ENCODE assay signal across 14 cellular contexts in genomic region chrX:66162331-66162822, GRCh38. TPM values are rescaled to one million over a fixed set of nuclear protein-coding genes. Genes with fewer than 3 reads are reported as not detected.
DNase-seq lines count a peak whose midpoint lies in the region; ATAC-seq lines count a peak whose summit lies in the region.
"Had no signal": no experiment of that assay in that cellular context is flagged by ENCODE, and none has a peak within 500 bp of the region (broad histone marks: within the 10 kb centered on the region; RNA-seq: fewer than 3 reads in every experiment).

No MANE protein-coding gene starts in this region.

- H3K9me3 Mint-ChIP-seq in activated T-cell treated with anti-CD3 and anti-CD28 coated beads, Interleukin-2, amount 50 U/mL, for 72 hours: no peaks in the 10 kb centered on the region

- H3K4me1 Mint-ChIP-seq in activated T-cell treated with anti-CD3 and anti-CD28 coated beads, Interleukin-2, amount 50 U/mL, for 72 hours (ENCODE audit: low read depth): no peaks in the 10 kb centered on the region

- DNase-seq in OCI-M2 (lab: John Stamatoyannopoulos, UW; ENCODE audit: unreplicated experiment) (peak; percentile 51), kidney tubule cell (ENCODE audit: low spot score) (peak; percentile 2), HCEC 1CT (no peak), NCI-H446 (lab: John Stamatoyannopoulos, UW) (no peak), germinal center (ENCODE audit: low spot score) (no peak)
- no peak for DNase-seq in activated T-cell treated with anti-CD3 and anti-CD28 coated beads, Interleukin-2, amount 50 U/mL, for 72 hours
- DNase-seq: activated CD4-positive, alpha-beta T cell treated with anti-CD3 and anti-CD28 coated beads, Interleukin-2, amount 50 U/mL, for 48 hours; amniotic stem cell; HFFc6; NCI-H187 treated with DMSO at 0.1 percent for 48 hours; NCI-H82; stimulated activated CD4-positive, alpha-beta T cell treated with anti-CD3 and anti-CD28 coated beads, Interleukin-15, amount 100 ng/mL, for 24 hours had no signal

- ATAC-seq in GM18519 (IDR thresholded peaks at IDR 0.05; ENCODE audit: low FRiP score, unreplicated experiment) (peak; percentile 51), HG03175 (IDR thresholded peaks at IDR 0.05; ENCODE audit: unreplicated experiment) (peak; percentile 53)
- no peak for ATAC-seq in activated T-cell treated with anti-CD3 and anti-CD28 coated beads, Interleukin-2, amount 50 U/mL, for 72 hours (replicated peaks in 1 of 2)

- H3K27ac Mint-ChIP-seq in activated T-cell treated with anti-CD3 and anti-CD28 coated beads, Interleukin-2, amount 50 U/mL, for 72 hours: no peak overlapping the region
- H3K27ac Mint-ChIP-seq: HFFc6 had no signal

- H3K27me3 Mint-ChIP-seq in activated T-cell treated with anti-CD3 and anti-CD28 coated beads, Interleukin-2, amount 50 U/mL, for 72 hours (ENCODE audit: low read depth): no peaks in the 10 kb centered on the region

- H3K36me3 Mint-ChIP-seq in activated T-cell treated with anti-CD3 and anti-CD28 coated beads, Interleukin-2, amount 50 U/mL, for 72 hours (ENCODE audit: insufficient read depth in 2 of 2): no peaks in the 10 kb centered on the region

- H3K4me3 Mint-ChIP-seq in activated T-cell treated with anti-CD3 and anti-CD28 coated beads, Interleukin-2, amount 50 U/mL, for 72 hours: no peak overlapping the region
- H3K4me3 Mint-ChIP-seq: HFFc6 had no signal

RNA-seq across cellular contexts. Expression of gene HEPH, which starts 1.7 kb away (rescaled TPM):
- under 1 TPM in 1 of 2 donors, not detected in 1; 0.22 TPM for total RNA-seq in activated T-cell treated with anti-CD3 and anti-CD28 coated beads, Interleukin-2, amount 50 U/mL, for 72 hours
- total RNA-seq: HFFc6 had no signal

Comparison
In these comparisons a context has a peak if more than half of its experiments do, and no peak if none do; other contexts are left out.
1. ATAC-seq: peak in GM18519 (single experiment) and HG03175 (single experiment); none in activated T-cell treated with anti-CD3 and anti-CD28 coated beads, Interleukin-2, amount 50 U/mL, for 72 hours (0 of 2).
2. DNase-seq: peak in OCI-M2 (single experiment) and kidney tubule cell (single experiment); none in activated T-cell treated with anti-CD3 and anti-CD28 coated beads, Interleukin-2, amount 50 U/mL, for 72 hours (0 of 2), HCEC 1CT (single experiment), NCI-H446 (0 of 2) and germinal center (single experiment).